In the genomic region with DNA sequence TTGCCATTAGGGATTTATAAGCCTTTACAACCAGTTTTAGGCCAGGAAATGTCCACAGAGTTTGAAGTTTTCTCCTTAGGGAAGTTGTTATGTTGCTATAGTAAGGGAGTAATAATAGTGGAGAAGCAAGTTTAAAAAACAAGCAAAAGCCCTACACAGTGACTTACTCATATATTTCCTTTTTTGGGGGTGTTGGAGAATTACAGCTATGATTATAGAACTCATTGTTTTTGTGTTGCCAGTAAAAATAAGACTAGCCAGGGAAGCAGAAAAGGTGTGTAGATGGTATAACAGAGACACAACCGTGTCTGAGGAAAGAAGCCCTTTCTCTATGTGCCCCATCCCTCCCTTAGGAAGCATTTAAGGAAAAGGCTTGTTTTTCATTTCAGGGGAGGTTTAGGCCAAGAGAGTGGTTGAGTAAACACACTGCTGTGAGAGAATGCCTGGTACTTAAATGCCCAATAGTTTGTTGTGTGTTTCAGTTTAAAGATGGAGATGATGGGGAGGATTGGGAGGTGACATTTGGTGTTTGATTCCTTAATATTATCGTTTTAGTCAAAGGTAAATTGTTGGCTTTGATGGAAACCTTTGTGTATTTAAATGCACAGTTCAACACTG, we compare ENCODE assay signal across 8 cellular contexts. TPM values are rescaled to one million over a fixed set of nuclear protein-coding genes. Genes with fewer than 3 reads are reported as not detected.
A peak's percentile ranks its signal among the peaks of the same experiment; 100 is the strongest.
DNase-seq lines count a peak whose midpoint lies in the region; ATAC-seq and TF ChIP-seq lines count a peak whose summit lies in the region.

No MANE protein-coding gene starts in this region.

- no peak for ATAC-seq in activated naive CD8-positive, alpha-beta T cell treated with anti-CD3 and anti-CD28 coated beads, Interleukin-2, amount 50 U/mL, for 24 hours
- no peak for ATAC-seq in GM18505 (IDR thresholded peaks at IDR 0.05; ENCODE audit: unreplicated experiment)

- H3K4me1 Mint-ChIP-seq in activated naive CD4-positive, alpha-beta T cell treated with anti-CD3 and anti-CD28 coated beads for 36 hours (ENCODE audit: low read depth): peaks cover 25% of the 10 kb centered on the region
- peaks cover 29% of the 10 kb centered on the region for H3K4me1 Mint-ChIP-seq in activated naive CD8-positive, alpha-beta T cell treated with anti-CD3 and anti-CD28 coated beads, Interleukin-2, amount 50 U/mL, for 24 hours
- peaks cover 24% of the 10 kb centered on the region for H3K4me1 Mint-ChIP-seq in type B pancreatic cell (ENCODE audit: unreplicated experiment)

- intact Hi-C loops in activated naive CD4-positive, alpha-beta T cell treated with anti-CD3 and anti-CD28 coated beads for 36 hours (cut with micrococcal nuclease): loop anchor here (1.0 to 5.0 kb wide), 2 partner anchors 10 to 1936 kb away; partner anchors contain the start of gene CHMP1B

- H3K4me3 Mint-ChIP-seq in activated naive CD4-positive, alpha-beta T cell treated with anti-CD3 and anti-CD28 coated beads for 36 hours: peak overlapping the region; percentile 81
- peak overlapping the region; percentile 89 for H3K4me3 Mint-ChIP-seq in activated naive CD8-positive, alpha-beta T cell treated with anti-CD3 and anti-CD28 coated beads, Interleukin-2, amount 50 U/mL, for 24 hours
- H3K4me3 Mint-ChIP-seq in type B pancreatic cell: peak overlapping the region; percentile 95

- no peaks in the 10 kb centered on the region for H3K36me3 Mint-ChIP-seq in activated naive CD4-positive, alpha-beta T cell treated with anti-CD3 and anti-CD28 coated beads for 36 hours (ENCODE audit: low read depth)
- peaks cover 2% of the 10 kb centered on the region for H3K36me3 Mint-ChIP-seq in activated naive CD8-positive, alpha-beta T cell treated with anti-CD3 and anti-CD28 coated beads, Interleukin-2, amount 50 U/mL, for 24 hours (ENCODE audit: low read depth)
- no peaks in the 10 kb centered on the region for H3K36me3 Mint-ChIP-seq in type B pancreatic cell

- no peak for DNase-seq in activated naive CD4-positive, alpha-beta T cell treated with anti-CD3 and anti-CD28 coated beads for 36 hours
- no peak for DNase-seq in activated naive CD4-positive, alpha-beta T cell (lab: John Stamatoyannopoulos, UW)
- DNase-seq in activated naive CD8-positive, alpha-beta T cell treated with anti-CD3 and anti-CD28 coated beads, Interleukin-2, amount 50 U/mL, for 24 hours: no peak
- peak; percentile 31 for DNase-seq in kidney tubule cell (ENCODE audit: low spot score)
- no peak for DNase-seq in type B pancreatic cell (ENCODE audit: extremely low spot score, unreplicated experiment)
- no peak for DNase-seq in NCI-H2196 treated with DMSO at 0.1 percent for 48 hours (lab: John Stamatoyannopoulos, UW; ENCODE audit: unreplicated experiment)
- DNase-seq in amygdala (lab: John Stamatoyannopoulos, UW): no peak

- peak overlapping the region; percentile 89 for H3K27ac Mint-ChIP-seq in activated naive CD4-positive, alpha-beta T cell treated with anti-CD3 and anti-CD28 coated beads for 36 hours
- H3K27ac Mint-ChIP-seq in activated naive CD8-positive, alpha-beta T cell treated with anti-CD3 and anti-CD28 coated beads, Interleukin-2, amount 50 U/mL, for 24 hours: peak overlapping the region; percentile 91
- H3K27ac Mint-ChIP-seq in type B pancreatic cell: peak overlapping the region; percentile 94

- TF ChIP-seq CTCF in type B pancreatic cell (conservative IDR thresholded peaks at IDR 0.05): no peak

- CTCF ChIA-PET in activated naive CD4-positive, alpha-beta T cell treated with anti-CD3 and anti-CD28 coated beads for 36 hours (lab: Charles Lee): no interaction called here

- H3K27me3 Mint-ChIP-seq in activated naive CD4-positive, alpha-beta T cell treated with anti-CD3 and anti-CD28 coated beads for 36 hours (ENCODE audit: low read depth): no peaks in the 10 kb centered on the region
- no peaks in the 10 kb centered on the region for H3K27me3 Mint-ChIP-seq in activated naive CD8-positive, alpha-beta T cell treated with anti-CD3 and anti-CD28 coated beads, Interleukin-2, amount 50 U/mL, for 24 hours
- no peaks in the 10 kb centered on the region for H3K27me3 Mint-ChIP-seq in type B pancreatic cell

- TF ChIP-seq POLR2A in GM18505 (IDR thresholded peaks at IDR 0.05; ENCODE audit: borderline replicate concordance, extremely low read depth, insufficient read depth, insufficient read length): no peak

- no peaks in the 10 kb centered on the region for H3K9me3 Mint-ChIP-seq in activated naive CD4-positive, alpha-beta T cell treated with anti-CD3 and anti-CD28 coated beads for 36 hours
- H3K9me3 Mint-ChIP-seq in activated naive CD8-positive, alpha-beta T cell treated with anti-CD3 and anti-CD28 coated beads, Interleukin-2, amount 50 U/mL, for 24 hours: no peaks in the 10 kb centered on the region
- H3K9me3 Mint-ChIP-seq in type B pancreatic cell: no peaks in the 10 kb centered on the region

RNA-seq across cellular contexts. Expression of gene VAPA, which starts 2.4 kb away (rescaled TPM):
- total RNA-seq in activated naive CD4-positive, alpha-beta T cell treated with anti-CD3 and anti-CD28 coated beads for 36 hours: 100 to 1,000 TPM; 150 to 159 TPM
- total RNA-seq in type B pancreatic cell (ENCODE audit: low replicate concordance): 132 and 147 TPM in 2 replicates

RNA-seq across cellular contexts. Expression of gene TXNDC2, which starts 30.4 kb away (rescaled TPM):
- total RNA-seq in activated naive CD4-positive, alpha-beta T cell treated with anti-CD3 and anti-CD28 coated beads for 36 hours: not detected
- total RNA-seq in type B pancreatic cell (ENCODE audit: low replicate concordance): not detected in 2 replicates
